1 cellular context compared by ENCODE assay signal in genomic region chr2:47623140-47623539, GRCh38. TPM values are rescaled to one million over a fixed set of nuclear protein-coding genes. Genes with fewer than 3 reads are reported as not detected.
"Had no signal": no experiment of that assay in that cellular context is flagged by ENCODE, and none has a peak within 500 bp of the region (broad histone marks: within the 10 kb centered on the region; RNA-seq: fewer than 3 reads in every experiment).

No MANE protein-coding gene starts in this region.

RNA-seq across cellular contexts. Expression of gene KCNK12, which starts 52.4 kb away (rescaled TPM):
- total RNA-seq: breast epithelium had no signal
